ENCODE assay signal across 1 cellular context in genomic region chr1:91712981-91713841, GRCh38.
TF ChIP-seq lines count a peak whose summit lies in the region.

No MANE protein-coding gene starts in this region.

TF ChIP-seq in K562, 482 proteins besides CTCF, POLR2A, EP300 and RAD21 (continued from another document and continues in another):
- TF ChIP-seq POLR2G (IDR thresholded peaks at IDR 0.05; ENCODE audit: low read depth, low read length) = 0 out of 2 replicates have a peak, but pooled peaks have one; percentile 28
- peak; percentile 24; the same call in 1 of the 2 replicates for TF ChIP-seq ARID1B (IDR thresholded peaks at IDR 0.05)
- no peak for TF ChIP-seq SAFB (IDR thresholded peaks at IDR 0.05; ENCODE audit: borderline replicate concordance, low read depth, low read length)
- peak; percentile 21; the same call in 1 of the 2 replicates for TF ChIP-seq SOX6 (IDR thresholded peaks at IDR 0.05)
- TF ChIP-seq CREB3 (tag; conservative IDR thresholded peaks at IDR 0.05; ENCODE audit: low read depth) = peak; percentile 58
- TF ChIP-seq EP400 (IDR thresholded peaks at IDR 0.05) = peak; percentile 61
- no peak for TF ChIP-seq DNMT1 (IDR thresholded peaks at IDR 0.05)
- TF ChIP-seq CHCHD3 (CRISPR knock-in tag; IDR thresholded peaks at IDR 0.05) = no peak
- TF ChIP-seq KDM5B (IDR thresholded peaks at IDR 0.05; ENCODE audit: insufficient replicate concordance, low read depth, low read length) = peak; percentile 29
- TF ChIP-seq HMBOX1 (IDR thresholded peaks at IDR 0.05) = peak; percentile 47; the same call in 1 of the 2 replicates
- TF ChIP-seq CEBPG (CRISPR knock-in tag; IDR thresholded peaks at IDR 0.05) = peak; percentile 29; the same call in 1 of the 2 replicates
- TF ChIP-seq CEBPG (tag; conservative IDR thresholded peaks at IDR 0.05 in 1 of 2, IDR thresholded peaks at IDR 0.05 in 1 of 2) = peak; percentile 63 to 78
- no peak for TF ChIP-seq ATF1 (CRISPR knock-in tag; IDR thresholded peaks at IDR 0.05)
- peak; percentile 56 for TF ChIP-seq ATF1 (tag; IDR thresholded peaks at IDR 0.05)
- peak; percentile 61; the same call in 1 of the 2 replicates for TF ChIP-seq ZNF644 (tag; IDR thresholded peaks at IDR 0.05; ENCODE audit: low read depth)
- peak; percentile 60; the same call in 1 of the 2 replicates for TF ChIP-seq SMARCE1 (IDR thresholded peaks at IDR 0.05)
- TF ChIP-seq BHLHE40 (IDR thresholded peaks at IDR 0.05; ENCODE audit: low read length) = peak; percentile 11; the same call in 1 of the 2 replicates
- TF ChIP-seq BRD4 (IDR thresholded peaks at IDR 0.05) = 0 out of 2 replicates have a peak, but pooled peaks have one; percentile 41
- peak; percentile 93 for TF ChIP-seq ZNF592 (IDR thresholded peaks at IDR 0.05)
- TF ChIP-seq TAF9B (IDR thresholded peaks at IDR 0.05; ENCODE audit: partially characterized antibody) = peak; percentile 9
- TF ChIP-seq DPF2 (IDR thresholded peaks at IDR 0.05) = peak; percentile 42; the same call in 1 of the 2 replicates
- peak; percentile 49; the same call in 1 of the 2 replicates for TF ChIP-seq VEZF1 (CRISPR knock-in tag; IDR thresholded peaks at IDR 0.05)
- TF ChIP-seq ZNF175 (CRISPR knock-in tag; IDR thresholded peaks at IDR 0.05; ENCODE audit: low read depth) = peak; percentile 63
- peak in 1 of 2 experiments; percentile 35; a peak in 1 of 4 replicates for TF ChIP-seq FOXK2 (conservative IDR thresholded peaks at IDR 0.05 in 1 of 2, IDR thresholded peaks at IDR 0.05 in 1 of 2; ENCODE audit: low read depth in 2 of 2)
- TF ChIP-seq GTF2E2 (tag; IDR thresholded peaks at IDR 0.05) = peak; percentile 82; the same call in 1 of the 2 replicates
- TF ChIP-seq ZNF134 (CRISPR knock-in tag; conservative IDR thresholded peaks at IDR 0.05) = peak; percentile 36; the same call in 1 of the 2 replicates
- no peak for TF ChIP-seq ZFP30 (CRISPR knock-in tag; IDR thresholded peaks at IDR 0.05; ENCODE audit: borderline replicate concordance)
- peak; percentile 29; the same call in 1 of the 2 replicates for TF ChIP-seq NFE2 (IDR thresholded peaks at IDR 0.05; ENCODE audit: low read depth)
- TF ChIP-seq E2F4 (CRISPR knock-in tag; IDR thresholded peaks at IDR 0.05; ENCODE audit: low read depth) = no peak
- TF ChIP-seq ZKSCAN8 (CRISPR knock-in tag; IDR thresholded peaks at IDR 0.05) = peak; percentile 59
- TF ChIP-seq NR3C1 (CRISPR knock-in tag; IDR thresholded peaks at IDR 0.05) = no peak
- peak; percentile 90 for TF ChIP-seq CEBPB (tag; IDR thresholded peaks at IDR 0.05)
- TF ChIP-seq ZNF589 (CRISPR knock-in tag; IDR thresholded peaks at IDR 0.05; ENCODE audit: low read depth) = peak; percentile 64; the same call in 1 of the 2 replicates
- TF ChIP-seq CBX1 (IDR thresholded peaks at IDR 0.05; ENCODE audit: low read depth) = no peak
- 0 out of 2 replicates have a peak, but pooled peaks have one; percentile 4 for TF ChIP-seq JUND (IDR thresholded peaks at IDR 0.05; ENCODE audit: borderline replicate concordance, low read depth, low read length)
- TF ChIP-seq JUND (tag; IDR thresholded peaks at IDR 0.05; ENCODE audit: borderline replicate concordance, low read depth, low read length) = peak; percentile 28; the same call in 2 of the 3 replicates
- 0 out of 2 replicates have a peak, but pooled peaks have one; percentile 40 for TF ChIP-seq ZNF197 (CRISPR knock-in tag; IDR thresholded peaks at IDR 0.05; ENCODE audit: low read depth)
- peak; percentile 53 for TF ChIP-seq MGA (IDR thresholded peaks at IDR 0.05)
- peak; percentile 93 for TF ChIP-seq ZNF395 (CRISPR knock-in tag; IDR thresholded peaks at IDR 0.05)
- no peak for TF ChIP-seq NONO (IDR thresholded peaks at IDR 0.05; ENCODE audit: low read depth in 2 of 2, low read length in 1 of 2)
